In genomic region chr11:33379931-33380330, GRCh38 we compare ENCODE assay signal across 16 cellular contexts. TPM values are rescaled to one million over a fixed set of nuclear protein-coding genes. Genes with fewer than 3 reads are reported as not detected.
DNase-seq lines count a peak whose midpoint lies in the region; ATAC-seq and TF ChIP-seq lines count a peak whose summit lies in the region.
"Had no signal": no experiment of that assay in that cellular context is flagged by ENCODE, and none has a peak within 500 bp of the region (broad histone marks: within the 10 kb centered on the region; RNA-seq: fewer than 3 reads in every experiment).

No MANE protein-coding gene starts in this region.

- CTCF ChIA-PET in naive thymus-derived CD4-positive, alpha-beta T cell (lab: Charles Lee), result no interaction called here

- H3K27ac Mint-ChIP-seq in naive thymus-derived CD4-positive, alpha-beta T cell, result no peak overlapping the region
- H3K27ac Mint-ChIP-seq: CD8-positive, alpha-beta T cell; mesothelial cell of epicardium; progenitor cell of endocrine pancreas had no signal

- no peak overlapping the region for H3K27ac ChIP-seq in naive thymus-derived CD4-positive, alpha-beta T cell (ENCODE audit: low read depth, low read length)
- H3K27ac ChIP-seq in psoas muscle, result no peak overlapping the region
- no peak overlapping the region for H3K27ac ChIP-seq in caudate nucleus (ENCODE audit: low read depth, low read length)
- H3K27ac ChIP-seq: Peyer's patch, stomach had no signal

- H3K4me3 ChIP-seq in naive thymus-derived CD4-positive, alpha-beta T cell (ENCODE audit: low read length), result no peak overlapping the region
- H3K4me3 ChIP-seq in psoas muscle, result no peak overlapping the region
- H3K4me3 ChIP-seq: Peyer's patch, stomach had no signal

- no peak for DNase-seq in naive thymus-derived CD4-positive, alpha-beta T cell
- DNase-seq in Right ventricle myocardium superior, result no peak
- DNase-seq in NCI-H446 treated with DMSO at 0.1 percent for 48 hours (lab: John Stamatoyannopoulos, UW), result no peak
- no peak for DNase-seq in psoas muscle
- no peak for DNase-seq in caudate nucleus (lab: John Stamatoyannopoulos, UW)
- DNase-seq: activated naive CD4-positive, alpha-beta T cell treated with Interleukin-2 at 50 U/mL for 16 hours; CD8-positive, alpha-beta T cell; NCI-H2171; stomach; T1000 had no signal

- H3K4me1 ChIP-seq in naive thymus-derived CD4-positive, alpha-beta T cell (ENCODE audit: control insufficient read depth in 2 of 2, insufficient read depth in 2 of 2, low read length in 2 of 2), result no peaks in the 10 kb centered on the region
- H3K4me1 ChIP-seq in psoas muscle, result no peaks in the 10 kb centered on the region

- no peaks in the 10 kb centered on the region for H3K36me3 ChIP-seq in naive thymus-derived CD4-positive, alpha-beta T cell (ENCODE audit: control insufficient read depth in 2 of 3, insufficient read depth in 3 of 3, low read length in 3 of 3)
- no peaks in the 10 kb centered on the region for H3K36me3 ChIP-seq in psoas muscle (ENCODE audit: insufficient read depth in 1 of 2, low read depth in 1 of 2)
- H3K36me3 ChIP-seq: Peyer's patch, stomach had no signal

- H3K9me3 ChIP-seq in naive thymus-derived CD4-positive, alpha-beta T cell (ENCODE audit: control insufficient read depth in 2 of 3, low read length in 3 of 3), result no peaks in the 10 kb centered on the region
- no peaks in the 10 kb centered on the region for H3K9me3 ChIP-seq in psoas muscle
- H3K9me3 ChIP-seq: Peyer's patch, stomach had no signal

- peaks cover 0 to 8% (median 3%) of the 10 kb centered on the region in 7 donors for H3K4me1 Mint-ChIP-seq in naive thymus-derived CD4-positive, alpha-beta T cell

- TF ChIP-seq CTCF in psoas muscle (IDR thresholded peaks at IDR 0.05), result no peak

- no peaks in the 10 kb centered on the region for H3K9me3 Mint-ChIP-seq in naive thymus-derived CD4-positive, alpha-beta T cell
- H3K9me3 Mint-ChIP-seq: CD8-positive, alpha-beta T cell; mesothelial cell of epicardium had no signal

- POLR2A ChIA-PET in naive thymus-derived CD4-positive, alpha-beta T cell (lab: Charles Lee), result no interaction called here

- H3K27me3 Mint-ChIP-seq in naive thymus-derived CD4-positive, alpha-beta T cell, result peaks cover 24 to 37% (median 35%) of the 10 kb centered on the region in 5 donors

- peak; percentile 44 for ATAC-seq in GM18517 (IDR thresholded peaks at IDR 0.05; ENCODE audit: unreplicated experiment)
- ATAC-seq in GM21825 (IDR thresholded peaks at IDR 0.05; ENCODE audit: unreplicated experiment), result peak; percentile 56
- ATAC-seq in HG03460 (IDR thresholded peaks at IDR 0.05; ENCODE audit: unreplicated experiment), result peak; percentile 56
- ATAC-seq in naive thymus-derived CD4-positive, alpha-beta T cell, result peak; percentile 70
- ATAC-seq in Right ventricle myocardium superior (ENCODE audit: poor library complexity), result no peak
- no peak for ATAC-seq in psoas muscle
- ATAC-seq: CD8-positive, alpha-beta T cell had no signal

- intact Hi-C loops in naive thymus-derived CD4-positive, alpha-beta T cell (cut with micrococcal nuclease), result no loop called here
- intact Hi-C loops in Right ventricle myocardium superior (cut with DNase I), result no loop called here
- intact Hi-C loops in psoas muscle (cut with DNase I), result loop anchor here (5.0 to 10.0 kb wide), 2 partner anchors 155 to 302 kb away; no protein-coding TSS in a partner anchor

- no peaks in the 10 kb centered on the region for H3K36me3 Mint-ChIP-seq in naive thymus-derived CD4-positive, alpha-beta T cell
- H3K36me3 Mint-ChIP-seq: CD8-positive, alpha-beta T cell; mesothelial cell of epicardium had no signal

- no peak overlapping the region for H3K4me3 Mint-ChIP-seq in naive thymus-derived CD4-positive, alpha-beta T cell
- H3K4me3 Mint-ChIP-seq: CD8-positive, alpha-beta T cell; mesothelial cell of epicardium had no signal

- H3K27me3 ChIP-seq in naive thymus-derived CD4-positive, alpha-beta T cell (ENCODE audit: control insufficient read depth in 2 of 2, insufficient read depth in 2 of 2, low read length in 2 of 2), result no peaks in the 10 kb centered on the region
- peaks cover 0 to 47% (median 4%) of the 10 kb centered on the region in 3 donors for H3K27me3 ChIP-seq in psoas muscle (ENCODE audit: insufficient read depth in 3 of 3, low read length in 2 of 3)
- H3K27me3 ChIP-seq: Peyer's patch had no signal

- WGBS in psoas muscle, 3 donors, result 85 to 91% (median 86%) methylated on average over 4 of the region's 4 CpGs

RNA-seq across cellular contexts. Expression of gene KIAA1549L, which starts 4.0 kb away (rescaled TPM):
- not detected for total RNA-seq in naive thymus-derived CD4-positive, alpha-beta T cell
- not detected for polyA plus RNA-seq in naive thymus-derived CD4-positive, alpha-beta T cell
- 0.05 TPM for total RNA-seq in Right ventricle myocardium superior
- total RNA-seq in psoas muscle, result under 1 TPM; 0.04 to 0.37 (median 0.20) TPM
- under 1 TPM in 2 of 3 donors, not detected in 1; 0.01 to 0.03 TPM for polyA plus RNA-seq in psoas muscle
- total RNA-seq: CD8-positive, alpha-beta T cell had no signal

Comparison
In these comparisons a context has a peak if more than half of its experiments do, and no peak if none do; other contexts are left out.
1. ATAC-seq: peak in GM18517 (single experiment), GM21825 (single experiment), HG03460 (single experiment) and naive thymus-derived CD4-positive, alpha-beta T cell (single experiment); none in Right ventricle myocardium superior (single experiment) and psoas muscle (0 of 4).
2. intact Hi-C loops: an anchor here in psoas muscle (5.0 to 10.0 kb wide); none called in naive thymus-derived CD4-positive, alpha-beta T cell and Right ventricle myocardium superior.